ENCODE assay signal across 19 cellular contexts in the genomic region with DNA sequence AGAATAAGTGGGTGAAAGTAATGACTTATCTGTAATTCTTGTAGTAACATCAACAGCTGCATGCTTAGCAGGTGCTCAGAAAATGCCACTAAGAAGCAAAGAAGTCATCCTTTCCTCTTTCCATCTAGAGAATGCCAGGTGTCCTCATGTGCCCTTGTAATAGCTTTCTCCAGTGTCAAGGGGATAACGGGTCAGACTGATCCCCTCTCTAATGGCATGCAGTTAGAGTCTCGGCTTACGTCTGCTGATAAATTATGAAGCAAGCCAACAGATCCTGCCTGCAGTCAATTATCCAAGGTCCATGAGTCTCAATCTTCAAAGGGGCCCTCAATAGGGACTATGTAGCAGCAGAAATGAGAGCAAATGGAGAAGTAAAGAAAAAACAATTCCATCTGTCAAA.
"Had no signal": no experiment of that assay in that cellular context is flagged by ENCODE, and none has a peak within 500 bp of the region (broad histone marks: within the 10 kb centered on the region; RNA-seq: fewer than 3 reads in every experiment).

No MANE protein-coding gene starts in this region.

- H3K4me3 Mint-ChIP-seq: activated CD4-positive, alpha-beta memory T cell treated with anti-CD3 and anti-CD28 coated beads, Interleukin-2, amount 10 ng/mL, durations not matched to agents 7 days and 5 days; activated CD8-positive, alpha-beta memory T cell treated with anti-CD3 and anti-CD28 coated beads, Interleukin-2, amount 10 ng/mL, durations not matched to agents 7 days and 5 days; activated naive CD8-positive, alpha-beta T cell treated with anti-CD3 and anti-CD28 coated beads for 36 hours; activated T-helper 17 cell treated with anti-CD3 and anti-CD28 coated beads, Interleukin-2, amount 50 U/mL, for 72 hours; effector memory CD8-positive, alpha-beta T cell; naive thymus-derived CD8-positive, alpha-beta T cell had no signal

- H3K27me3 Mint-ChIP-seq: activated CD4-positive, alpha-beta memory T cell treated with anti-CD3 and anti-CD28 coated beads, Interleukin-2, amount 10 ng/mL, durations not matched to agents 7 days and 5 days; activated CD8-positive, alpha-beta memory T cell treated with anti-CD3 and anti-CD28 coated beads, Interleukin-2, amount 10 ng/mL, durations not matched to agents 7 days and 5 days; activated T-helper 17 cell treated with anti-CD3 and anti-CD28 coated beads, Interleukin-2, amount 50 U/mL, for 72 hours had no signal

- H3K9me3 Mint-ChIP-seq: activated naive CD8-positive, alpha-beta T cell treated with anti-CD3 and anti-CD28 coated beads for 36 hours; activated T-helper 17 cell treated with anti-CD3 and anti-CD28 coated beads, Interleukin-2, amount 50 U/mL, for 72 hours had no signal

- H3K4me1 Mint-ChIP-seq: activated CD4-positive, alpha-beta memory T cell treated with anti-CD3 and anti-CD28 coated beads, Interleukin-2, amount 10 ng/mL, durations not matched to agents 7 days and 5 days; activated CD8-positive, alpha-beta memory T cell treated with anti-CD3 and anti-CD28 coated beads, Interleukin-2, amount 10 ng/mL, durations not matched to agents 7 days and 5 days; activated naive CD8-positive, alpha-beta T cell treated with anti-CD3 and anti-CD28 coated beads for 36 hours; activated T-helper 17 cell treated with anti-CD3 and anti-CD28 coated beads, Interleukin-2, amount 50 U/mL, for 72 hours; naive thymus-derived CD8-positive, alpha-beta T cell had no signal

- H3K4me3 ChIP-seq: cardiac muscle cell, esophagus squamous epithelium, hepatocyte, lower lobe of right lung, upper lobe of right lung had no signal

- DNase-seq: activated CD4-positive, alpha-beta memory T cell treated with anti-CD3 and anti-CD28 coated beads, Interleukin-2, amount 10 ng/mL, durations not matched to agents 7 days and 5 days; activated CD4-positive, alpha-beta T cell treated with anti-CD3 and anti-CD28 coated beads for 48 hours; activated CD4-positive, CD25-positive, alpha-beta regulatory T cell; activated CD8-positive, alpha-beta memory T cell treated with anti-CD3 and anti-CD28 coated beads, Interleukin-2, amount 10 ng/mL, durations not matched to agents 7 days and 5 days; activated naive CD4-positive, alpha-beta T cell; activated naive CD8-positive, alpha-beta T cell treated with anti-CD3 and anti-CD28 coated beads for 36 hours; effector memory CD8-positive, alpha-beta T cell; esophagus squamous epithelium; left colon; lower lobe of right lung; naive thymus-derived CD8-positive, alpha-beta T cell; posterior cingulate gyrus; stimulated activated CD8-positive, alpha-beta memory T cell treated with anti-CD3 and anti-CD28 coated beads, Interleukin-4, amount 100 ng/mL, for 48 hours; stimulated activated naive CD4-positive, alpha-beta T cell; T-helper 9 cell; upper lobe of right lung had no signal

- H3K27ac ChIP-seq: cardiac muscle cell, esophagus squamous epithelium, hepatocyte, lower lobe of right lung, upper lobe of right lung had no signal

- ATAC-seq: activated CD8-positive, alpha-beta memory T cell treated with anti-CD3 and anti-CD28 coated beads, Interleukin-2, amount 10 ng/mL, durations not matched to agents 7 days and 5 days; activated T-helper 17 cell treated with anti-CD3 and anti-CD28 coated beads, Interleukin-2, amount 50 U/mL, for 72 hours; effector memory CD8-positive, alpha-beta T cell; left colon; lower lobe of right lung; naive thymus-derived CD8-positive, alpha-beta T cell; upper lobe of right lung had no signal

- H3K27ac Mint-ChIP-seq: activated CD4-positive, alpha-beta memory T cell treated with anti-CD3 and anti-CD28 coated beads, Interleukin-2, amount 10 ng/mL, durations not matched to agents 7 days and 5 days; activated CD8-positive, alpha-beta memory T cell treated with anti-CD3 and anti-CD28 coated beads, Interleukin-2, amount 10 ng/mL, durations not matched to agents 7 days and 5 days; activated naive CD8-positive, alpha-beta T cell treated with anti-CD3 and anti-CD28 coated beads for 36 hours; activated T-helper 17 cell treated with anti-CD3 and anti-CD28 coated beads, Interleukin-2, amount 50 U/mL, for 72 hours; effector memory CD8-positive, alpha-beta T cell; naive thymus-derived CD8-positive, alpha-beta T cell had no signal

- H3K36me3 Mint-ChIP-seq: activated CD8-positive, alpha-beta memory T cell treated with anti-CD3 and anti-CD28 coated beads, Interleukin-2, amount 10 ng/mL, durations not matched to agents 7 days and 5 days; activated naive CD8-positive, alpha-beta T cell treated with anti-CD3 and anti-CD28 coated beads for 36 hours; naive thymus-derived CD8-positive, alpha-beta T cell had no signal
